In genomic region chr18:79787527-79788095, GRCh38 we compare ENCODE assay signal across 22 cellular contexts. TPM values are rescaled to one million over a fixed set of nuclear protein-coding genes. Genes with fewer than 3 reads are reported as not detected.
DNase-seq lines count a peak whose midpoint lies in the region; ATAC-seq and TF ChIP-seq lines count a peak whose summit lies in the region.
"Had no signal": no experiment of that assay in that cellular context is flagged by ENCODE, and none has a peak within 500 bp of the region (broad histone marks: within the 10 kb centered on the region; RNA-seq: fewer than 3 reads in every experiment).

No MANE protein-coding gene starts in this region.

- no peaks in the 10 kb centered on the region for H3K36me3 Mint-ChIP-seq in GM23338 (ENCODE audit: low read depth)

- peak overlapping the region; percentile 62 for H3K4me3 Mint-ChIP-seq in GM23338
- H3K4me3 Mint-ChIP-seq: activated naive CD4-positive, alpha-beta T cell treated with anti-CD3 and anti-CD28 coated beads for 36 hours; endodermal cell had no signal

- no peaks in the 10 kb centered on the region for H3K36me3 ChIP-seq in GM23338 (ENCODE audit: insufficient read depth)
- no peaks in the 10 kb centered on the region for H3K36me3 ChIP-seq in ascending aorta
- no peaks in the 10 kb centered on the region for H3K36me3 ChIP-seq in left lung
- H3K36me3 ChIP-seq in skeletal muscle satellite cell (ENCODE audit: insufficient read depth, low read length): no peaks in the 10 kb centered on the region

- no peaks in the 10 kb centered on the region for H3K4me1 Mint-ChIP-seq in GM23338

- no peak overlapping the region for H3K9ac ChIP-seq in skeletal muscle satellite cell (ENCODE audit: low read depth, low read length)

- no peaks in the 10 kb centered on the region for H3F3A ChIP-seq in GM23338 (replicated peaks; ENCODE audit: low read depth)

- no peak overlapping the region for H3K27ac Mint-ChIP-seq in GM23338
- H3K27ac Mint-ChIP-seq: activated naive CD4-positive, alpha-beta T cell treated with anti-CD3 and anti-CD28 coated beads for 36 hours; endodermal cell had no signal

- H3K27ac ChIP-seq in GM23338 (ENCODE audit: low read depth): no peak overlapping the region
- no peak overlapping the region for H3K27ac ChIP-seq in ascending aorta
- no peak overlapping the region for H3K27ac ChIP-seq in left lung

- intact Hi-C loops in ascending aorta (cut with DNase I) (no loop called here), left lung (cut with DNase I) (no loop called here)

- H3K27me3 ChIP-seq in GM23338 (ENCODE audit: insufficient read depth): peaks cover 35% of the 10 kb centered on the region
- peaks cover 17% of the 10 kb centered on the region for H3K27me3 ChIP-seq in ascending aorta
- H3K27me3 ChIP-seq in left lung: peaks cover 19 to 86% of the 10 kb centered on the region in 2 donors
- peaks cover 77% of the 10 kb centered on the region for H3K27me3 ChIP-seq in skeletal muscle satellite cell (ENCODE audit: control insufficient read depth, insufficient read depth, low read length)

- H2AFZ ChIP-seq in GM23338: peak overlapping the region; percentile 81; the same call in 1 of the 2 replicates

- H3K27me3 Mint-ChIP-seq in GM23338 (ENCODE audit: insufficient read depth, low read depth, poor library complexity): peaks cover 28% of the 10 kb centered on the region

- no peaks in the 10 kb centered on the region for H3K9me2 ChIP-seq in GM23338 (ENCODE audit: insufficient read depth)

- H3K9me3 Mint-ChIP-seq in GM23338: no peaks in the 10 kb centered on the region
- H3K9me3 Mint-ChIP-seq: activated naive CD4-positive, alpha-beta T cell treated with anti-CD3 and anti-CD28 coated beads for 36 hours; endodermal cell had no signal

- H3K4me1 ChIP-seq in GM23338 (ENCODE audit: insufficient read depth) (no peaks in the 10 kb centered on the region), ascending aorta (no peaks in the 10 kb centered on the region), left lung (peaks cover 8 to 46% of the 10 kb centered on the region in 2 donors), skeletal muscle satellite cell (ENCODE audit: control insufficient read depth, insufficient read depth, low read length) (peaks cover 33% of the 10 kb centered on the region)

- peak overlapping the region; percentile 82 for H3K4me2 ChIP-seq in GM23338
- H3K4me2 ChIP-seq in skeletal muscle satellite cell (ENCODE audit: low read length): peak overlapping the region; percentile 73

- no peak for ATAC-seq in GM23338
- no peak for ATAC-seq in left lung
- ATAC-seq in HG02852 (IDR thresholded peaks at IDR 0.05; ENCODE audit: unreplicated experiment): no peak
- no peak for ATAC-seq in HG03025 (IDR thresholded peaks at IDR 0.05; ENCODE audit: low FRiP score, unreplicated experiment)
- ATAC-seq in GM21360 (IDR thresholded peaks at IDR 0.05; ENCODE audit: unreplicated experiment): no peak
- ATAC-seq: HepG2, mucosa of descending colon had no signal

- H3K79me2 ChIP-seq in GM23338 (replicated peaks; ENCODE audit: insufficient read depth): no peaks in the 10 kb centered on the region

- H3K9me3 ChIP-seq in ascending aorta (no peaks in the 10 kb centered on the region), left lung (no peaks in the 10 kb centered on the region), skeletal muscle satellite cell (replicated peaks; ENCODE audit: low read length) (no peaks in the 10 kb centered on the region)
- H3K9me3 ChIP-seq: mucosa of descending colon had no signal

- DNase-seq in GM23338 (ENCODE audit: low spot score): no peak
- no peak for DNase-seq in ascending aorta (ENCODE audit: low spot score in 2 of 2)
- DNase-seq in left lung: no peak
- DNase-seq in HuH-7.5 (ENCODE audit: low spot score): no peak
- DNase-seq: activated CD4-positive, alpha-beta T cell treated with anti-CD3 and anti-CD28 coated beads, Interleukin-2, amount 50 U/mL, for 1 hour; activated naive CD4-positive, alpha-beta T cell treated with anti-CD3 and anti-CD28 coated beads for 36 hours; anterior cingulate cortex; endodermal cell; hippocampal formation; kidney glomerular epithelial cell; NCI-H1105 treated with DMSO at 0.1 percent for 48 hours; NCI-H526 treated with DMSO at 0.1 percent for 48 hours; stimulated activated naive CD4-positive, alpha-beta T cell treated with Interleukin-2 at 50 U/mL for 16 hours; T-helper 1 cell had no signal

- TF ChIP-seq CTCF in GM23338 (conservative IDR thresholded peaks at IDR 0.05; ENCODE audit: low read depth in 2 of 2) (no peak), ascending aorta (IDR thresholded peaks at IDR 0.05) (no peak), left lung (IDR thresholded peaks at IDR 0.05) (no peak)

- peak overlapping the region; percentile 54 for H3K4me3 ChIP-seq in GM23338
- H3K4me3 ChIP-seq in ascending aorta: peak overlapping the region; percentile 19 to 43
- peak overlapping the region; percentile 5 to 21 for H3K4me3 ChIP-seq in left lung
- peak overlapping the region; percentile 41 for H3K4me3 ChIP-seq in skeletal muscle satellite cell (ENCODE audit: low read length)
- H3K4me3 ChIP-seq: mucosa of descending colon had no signal

- no peaks in the 10 kb centered on the region for H4K20me1 ChIP-seq in GM23338 (replicated peaks; ENCODE audit: insufficient read depth)

TF ChIP-seq in GM23338, 12 proteins besides CTCF, POLR2A, EP300 and RAD21:
- TF ChIP-seq, protein P1, sequence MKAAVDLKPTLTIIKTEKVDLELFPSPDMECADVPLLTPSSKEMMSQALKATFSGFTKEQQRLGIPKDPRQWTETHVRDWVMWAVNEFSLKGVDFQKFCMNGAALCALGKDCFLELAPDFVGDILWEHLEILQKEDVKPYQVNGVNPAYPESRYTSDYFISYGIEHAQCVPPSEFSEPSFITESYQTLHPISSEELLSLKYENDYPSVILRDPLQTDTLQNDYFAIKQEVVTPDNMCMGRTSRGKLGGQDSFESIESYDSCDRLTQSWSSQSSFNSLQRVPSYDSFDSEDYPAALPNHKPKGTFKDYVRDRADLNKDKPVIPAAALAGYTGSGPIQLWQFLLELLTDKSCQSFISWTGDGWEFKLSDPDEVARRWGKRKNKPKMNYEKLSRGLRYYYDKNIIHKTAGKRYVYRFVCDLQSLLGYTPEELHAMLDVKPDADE (IDR thresholded peaks at IDR 0.05): no peak
- TF ChIP-seq EZH2 (IDR thresholded peaks at IDR 0.05; ENCODE audit: low read depth, unreplicated experiment): peak; percentile 36
- TF ChIP-seq, protein P2, sequence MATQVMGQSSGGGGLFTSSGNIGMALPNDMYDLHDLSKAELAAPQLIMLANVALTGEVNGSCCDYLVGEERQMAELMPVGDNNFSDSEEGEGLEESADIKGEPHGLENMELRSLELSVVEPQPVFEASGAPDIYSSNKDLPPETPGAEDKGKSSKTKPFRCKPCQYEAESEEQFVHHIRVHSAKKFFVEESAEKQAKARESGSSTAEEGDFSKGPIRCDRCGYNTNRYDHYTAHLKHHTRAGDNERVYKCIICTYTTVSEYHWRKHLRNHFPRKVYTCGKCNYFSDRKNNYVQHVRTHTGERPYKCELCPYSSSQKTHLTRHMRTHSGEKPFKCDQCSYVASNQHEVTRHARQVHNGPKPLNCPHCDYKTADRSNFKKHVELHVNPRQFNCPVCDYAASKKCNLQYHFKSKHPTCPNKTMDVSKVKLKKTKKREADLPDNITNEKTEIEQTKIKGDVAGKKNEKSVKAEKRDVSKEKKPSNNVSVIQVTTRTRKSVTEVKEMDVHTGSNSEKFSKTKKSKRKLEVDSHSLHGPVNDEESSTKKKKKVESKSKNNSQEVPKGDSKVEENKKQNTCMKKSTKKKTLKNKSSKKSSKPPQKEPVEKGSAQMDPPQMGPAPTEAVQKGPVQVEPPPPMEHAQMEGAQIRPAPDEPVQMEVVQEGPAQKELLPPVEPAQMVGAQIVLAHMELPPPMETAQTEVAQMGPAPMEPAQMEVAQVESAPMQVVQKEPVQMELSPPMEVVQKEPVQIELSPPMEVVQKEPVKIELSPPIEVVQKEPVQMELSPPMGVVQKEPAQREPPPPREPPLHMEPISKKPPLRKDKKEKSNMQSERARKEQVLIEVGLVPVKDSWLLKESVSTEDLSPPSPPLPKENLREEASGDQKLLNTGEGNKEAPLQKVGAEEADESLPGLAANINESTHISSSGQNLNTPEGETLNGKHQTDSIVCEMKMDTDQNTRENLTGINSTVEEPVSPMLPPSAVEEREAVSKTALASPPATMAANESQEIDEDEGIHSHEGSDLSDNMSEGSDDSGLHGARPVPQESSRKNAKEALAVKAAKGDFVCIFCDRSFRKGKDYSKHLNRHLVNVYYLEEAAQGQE (IDR thresholded peaks at IDR 0.05; ENCODE audit: unreplicated experiment): no peak
- no peak for TF ChIP-seq ZNF114 (CRISPR knock-in tag; IDR thresholded peaks at IDR 0.05)

RNA-seq across cellular contexts. Expression of gene KCNG2, which starts 10.1 kb away (rescaled TPM):
- total RNA-seq in GM23338 (2014; rRNA removed; shearing (Covaris generic)): 0.52 TPM in 1 of 2 replicates, not detected in the other
- polyA plus RNA-seq in GM23338 (2016; fragmentation: Nextera tagmentation; extraction: Ambion mirVana): 0.13 TPM in 1 of 2 replicates, not detected in the other
- total RNA-seq in ascending aorta (not detected), left lung (1 to 10 TPM in 1 of 2 donors, under 1 TPM in 1; 0.20 to 1.1 TPM)
- not detected in 2 replicates for total RNA-seq in skeletal muscle satellite cell (2012; rRNA removed)
- total RNA-seq: activated naive CD4-positive, alpha-beta T cell treated with anti-CD3 and anti-CD28 coated beads for 36 hours; endodermal cell; HepG2; ureter had no signal
- polyA plus RNA-seq: BJ, HepG2 had no signal
